In the genomic region with DNA sequence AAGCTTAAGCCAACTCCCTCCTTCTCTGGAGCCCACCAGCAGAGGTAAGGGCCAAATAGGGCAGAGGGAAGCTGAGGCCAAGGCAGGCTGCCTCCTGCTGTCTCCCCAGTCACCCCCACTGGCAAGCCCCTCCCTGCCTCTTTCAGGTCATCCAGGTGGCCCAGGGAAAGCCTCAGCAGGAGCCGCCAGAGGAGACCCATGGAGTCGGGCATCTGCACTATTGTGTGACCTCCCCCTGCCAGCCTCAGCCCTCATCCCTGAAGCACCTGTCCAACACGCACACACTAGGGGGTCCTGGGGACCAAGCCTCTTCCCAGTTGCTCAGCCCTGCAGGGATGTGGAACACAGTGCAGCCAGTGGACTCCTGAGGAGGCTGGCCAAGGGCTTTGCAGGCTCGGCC, we compare ENCODE assay signal across 36 cellular contexts. TPM values are rescaled to one million over a fixed set of nuclear protein-coding genes. Genes with fewer than 3 reads are reported as not detected.
"Had no signal": no experiment of that assay in that cellular context is flagged by ENCODE, and none has a peak within 500 bp of the region (broad histone marks: within the 10 kb centered on the region; RNA-seq: fewer than 3 reads in every experiment).

No MANE protein-coding gene starts in this region.

- H3K4me1 ChIP-seq: colonic mucosa had no signal

- H3K36me3 ChIP-seq: cardiac muscle cell, colonic mucosa, Peyer's patch had no signal

- DNase-seq: activated CD4-positive, alpha-beta T cell treated with anti-CD3 and anti-CD28 coated beads for 1 hour; activated CD4-positive, alpha-beta T cell treated with anti-CD3 and anti-CD28 coated beads for 48 hours; activated CD4-positive, CD25-positive, alpha-beta regulatory T cell; activated CD8-positive, alpha-beta T cell treated with anti-CD3 and anti-CD28 coated beads for 36 hours; activated gamma-delta T cell treated with Interleukin-2 at 50 U/mL for 16 hours; activated naive CD4-positive, alpha-beta T cell treated with anti-CD3 and anti-CD28 coated beads for 36 hours; activated naive CD8-positive, alpha-beta T cell treated with anti-CD3 and anti-CD28 coated beads, Interleukin-2, amount 50 U/mL, for 24 hours; activated T-cell treated with anti-CD3 and anti-CD28 coated beads, Interleukin-2, amount 50 U/mL, for 1 hour; anterior cingulate cortex; colonic mucosa; NCI-H1105; NCI-H1436 treated with DMSO at 0.1 percent for 48 hours; NCI-H187 treated with DMSO at 0.1 percent for 48 hours; NCI-H2081; NCI-H2171 treated with DMSO at 0.1 percent for 48 hours; NCI-H2227 treated with DMSO at 0.1 percent for 48 hours; NCI-H524 treated with DMSO at 0.1 percent for 48 hours; NCI-H748 treated with DMSO at 0.1 percent for 48 hours; NK-92 treated with Interleukin-12 subunit alpha and Interleukin-12 subunit beta, amount 100 ng/mL, for 24 hours; PC-3; Right ventricle myocardium superior; SW 1271; T-helper 1 cell; T-helper 2 cell; T-helper 9 cell had no signal

- H3K27me3 ChIP-seq: cardiac muscle cell, colonic mucosa, Peyer's patch had no signal

- ATAC-seq: activated CD8-positive, alpha-beta T cell treated with anti-CD3 and anti-CD28 coated beads for 36 hours; activated naive CD8-positive, alpha-beta T cell treated with anti-CD3 and anti-CD28 coated beads, Interleukin-2, amount 50 U/mL, for 24 hours; PC-3 had no signal

- H3K9me3 ChIP-seq: colonic mucosa, Peyer's patch had no signal

- H3K9me3 Mint-ChIP-seq: activated CD8-positive, alpha-beta T cell treated with anti-CD3 and anti-CD28 coated beads for 36 hours; activated naive CD4-positive, alpha-beta T cell treated with anti-CD3 and anti-CD28 coated beads for 36 hours; activated naive CD8-positive, alpha-beta T cell treated with anti-CD3 and anti-CD28 coated beads, Interleukin-2, amount 50 U/mL, for 24 hours; activated T-helper 1 cell treated with anti-CD3 and anti-CD28 coated beads, Interleukin-12 subunit alpha, Interleukin-12 subunit beta, Interleukin-2, Interleukin-4 antibody, amounts not matched to agents 30 ng/mL and 10 ng/mL and 1 ng/mL, durations not matched to agents 14 hours and 24 hours and 36 hours; brain; central memory CD8-positive, alpha-beta T cell had no signal

- H3K4me3 Mint-ChIP-seq: activated CD8-positive, alpha-beta T cell treated with anti-CD3 and anti-CD28 coated beads for 36 hours; activated naive CD4-positive, alpha-beta T cell treated with anti-CD3 and anti-CD28 coated beads for 36 hours; activated naive CD8-positive, alpha-beta T cell; activated naive CD8-positive, alpha-beta T cell treated with anti-CD3 and anti-CD28 coated beads, Interleukin-2, amount 50 U/mL, for 24 hours; activated T-helper 1 cell treated with anti-CD3 and anti-CD28 coated beads, Interleukin-12 subunit alpha, Interleukin-12 subunit beta, Interleukin-2, Interleukin-4 antibody, amounts not matched to agents 30 ng/mL and 10 ng/mL and 1 ng/mL, durations not matched to agents 14 hours and 24 hours and 36 hours; brain; central memory CD8-positive, alpha-beta T cell had no signal

- H3K4me3 ChIP-seq: cardiac muscle cell, colonic mucosa, Peyer's patch had no signal

- H3K27ac Mint-ChIP-seq: activated CD8-positive, alpha-beta T cell treated with anti-CD3 and anti-CD28 coated beads for 36 hours; activated naive CD4-positive, alpha-beta T cell treated with anti-CD3 and anti-CD28 coated beads for 36 hours; activated naive CD8-positive, alpha-beta T cell; activated T-helper 1 cell treated with anti-CD3 and anti-CD28 coated beads, Interleukin-12 subunit alpha, Interleukin-12 subunit beta, Interleukin-2, Interleukin-4 antibody, amounts not matched to agents 30 ng/mL and 10 ng/mL and 1 ng/mL, durations not matched to agents 14 hours and 24 hours and 36 hours had no signal

- H3K27me3 Mint-ChIP-seq: activated CD8-positive, alpha-beta T cell treated with anti-CD3 and anti-CD28 coated beads for 36 hours; activated naive CD8-positive, alpha-beta T cell; activated naive CD8-positive, alpha-beta T cell treated with anti-CD3 and anti-CD28 coated beads, Interleukin-2, amount 50 U/mL, for 24 hours; brain; central memory CD8-positive, alpha-beta T cell had no signal

- H3K27ac ChIP-seq: cardiac muscle cell, colonic mucosa, Peyer's patch, VCaP had no signal

- H3K36me3 Mint-ChIP-seq: brain had no signal

RNA-seq across cellular contexts. Expression of a gene that starts 6.8 kb away (rescaled TPM):
- total RNA-seq: chondrocyte, colonic mucosa, M059J, NCI-H460, PC-3, Peyer's patch, Right ventricle myocardium superior had no signal
- polyA plus RNA-seq: cardiac muscle cell had no signal

RNA-seq across cellular contexts. Expression of a gene that starts 32.9 kb away (rescaled TPM):
- total RNA-seq: activated CD8-positive, alpha-beta memory T cell treated with anti-CD3 and anti-CD28 coated beads for 36 hours; activated CD8-positive, alpha-beta T cell treated with anti-CD3 and anti-CD28 coated beads for 36 hours; activated T-helper 1 cell treated with anti-CD3 and anti-CD28 coated beads, Interleukin-12 subunit alpha, Interleukin-12 subunit beta, Interleukin-2, Interleukin-4 antibody, amounts not matched to agents 30 ng/mL and 10 ng/mL and 1 ng/mL, durations not matched to agents 14 hours and 24 hours and 36 hours; chondrocyte; M059J; NCI-H460 had no signal
